In genomic region chr4:149795256-149795655, GRCh38 we compare ENCODE assay signal across 26 cellular contexts. TPM values are rescaled to one million over a fixed set of nuclear protein-coding genes. Genes with fewer than 3 reads are reported as not detected.
DNase-seq lines count a peak whose midpoint lies in the region; ATAC-seq, FAIRE-seq and TF ChIP-seq lines count a peak whose summit lies in the region.
"Had no signal": no experiment of that assay in that cellular context is flagged by ENCODE, and none has a peak within 500 bp of the region (broad histone marks: within the 10 kb centered on the region; RNA-seq: fewer than 3 reads in every experiment).

No MANE protein-coding gene starts in this region.

- no peaks in the 10 kb centered on the region; the same call in 1 of the 2 replicates for H3K4me1 ChIP-seq in OCI-LY3 (ENCODE audit: low read length)
- peaks cover 0 to 6% (median 0%) of the 10 kb centered on the region in 12 donors for H3K4me1 ChIP-seq in heart left ventricle
- no peaks in the 10 kb centered on the region for H3K4me1 ChIP-seq in HepG2 (ENCODE audit: insufficient read depth, low read length)
- H3K4me1 ChIP-seq in sigmoid colon, result no peaks in the 10 kb centered on the region
- H3K4me1 ChIP-seq: SJCRH30 had no signal

- H4K20me1 ChIP-seq in OCI-LY3 (ENCODE audit: insufficient read depth, low read length), result no peaks in the 10 kb centered on the region
- H4K20me1 ChIP-seq in HepG2 (ENCODE audit: insufficient read depth, low read length), result no peaks in the 10 kb centered on the region

- BruUV-seq in HepG2 (replicated peaks; lab: Mats Ljungman, UMichigan), result no TSS peak

- WGBS in heart left ventricle, 4 donors, result 21 to 53% (median 51%) methylated on average over 4 of the region's 4 CpGs
- 0% methylated on average over 4 of the region's 4 CpGs for WGBS in HepG2 (ENCODE audit: low lambda C conversion rate)
- WGBS in sigmoid colon, 2 donors, result 65 to 75% methylated on average over 4 of the region's 4 CpGs

- H3K36me3 ChIP-seq in OCI-LY3 (replicated peaks; ENCODE audit: low read depth, low read length) (no peaks in the 10 kb centered on the region), heart left ventricle (no peaks in the 10 kb centered on the region), HepG2 (replicated peaks in 1 of 2; ENCODE audit: control insufficient read depth in 1 of 2, insufficient read depth in 2 of 2, low read length in 2 of 2) (no peaks in the 10 kb centered on the region), sigmoid colon (no peaks in the 10 kb centered on the region)
- H3K36me3 ChIP-seq: SJCRH30 had no signal

- in situ Hi-C loops in HepG2 (cut with HindIII; ENCODE audit: extremely low pct_ligation_motif_present, low pct_unique_long_range_greater_than_20kb), result no loop called here

- H3K4me2 ChIP-seq in OCI-LY3 (ENCODE audit: low read length) (no peak overlapping the region), HepG2 (ENCODE audit: low read depth, low read length) (no peak overlapping the region)

- H3K27ac ChIP-seq in OCI-LY3 (ENCODE audit: low read length) (no peak overlapping the region), heart left ventricle (no peak overlapping the region), HepG2 (ENCODE audit: extremely low read length, insufficient read depth, low read length) (no peak overlapping the region), sigmoid colon (no peak overlapping the region)
- H3K27ac ChIP-seq: SJCRH30 had no signal

- H3K79me2 ChIP-seq in OCI-LY3 (ENCODE audit: low read length) (no peaks in the 10 kb centered on the region), HepG2 (ENCODE audit: insufficient read depth, low read length) (no peaks in the 10 kb centered on the region)

- intact Hi-C loops in heart left ventricle (cut with DNase I) (loop anchor here in 2 of 10 donors (5.0 to 10.0 kb wide), 2 partner anchors 92 to 100 kb away; no protein-coding TSS in a partner anchor), HepG2 (cut with micrococcal nuclease; ENCODE audit: unreplicated experiment) (loop anchor here (1.0 kb wide), 1 partner anchor 101 kb away; no protein-coding TSS in a partner anchor), sigmoid colon (cut with DNase I) (no loop called here)

- CTCF ChIA-PET in HepG2 (lab: Yijun Ruan, JAX; ENCODE audit: low intra/inter-chr PET ratio, low total read pairs), result no interaction called here

- no peak for TF ChIP-seq RAD21 in HepG2 (CRISPR knock-in tag; IDR thresholded peaks at IDR 0.05)

- ATAC-seq in heart left ventricle (peak in 3 of 4 donors; percentile 47 to 61 (median 60)), HepG2 (peak; percentile 94)

- FAIRE-seq in HepG2 (lab: Jason Lieb, UNC), result no peak
- FAIRE-seq: GM19239 had no signal

- H3K27me3 ChIP-seq in OCI-LY3 (ENCODE audit: low read depth, low read length) (no peaks in the 10 kb centered on the region), heart left ventricle (no peaks in the 10 kb centered on the region), HepG2 (ENCODE audit: control insufficient read depth in 1 of 2, insufficient read depth in 2 of 2, low read length in 2 of 2) (no peaks in the 10 kb centered on the region), sigmoid colon (no peaks in the 10 kb centered on the region)
- H3K27me3 ChIP-seq: SJCRH30 had no signal

- H2AFZ ChIP-seq in OCI-LY3 (ENCODE audit: low read depth, low read length) (peak overlapping the region; percentile 29; the same call in 1 of the 2 replicates), HepG2 (ENCODE audit: low read length) (no peak overlapping the region)

- TF ChIP-seq CTCF in OCI-LY3 (IDR thresholded peaks at IDR 0.05; ENCODE audit: low read depth, low read length) (peak; percentile 31), heart left ventricle (IDR thresholded peaks at IDR 0.05) (peak in 2 of 12 donors; percentile 9 to 22), HepG2 (CRISPR knock-in tag; IDR thresholded peaks at IDR 0.05) (peak; percentile 45), sigmoid colon (IDR thresholded peaks at IDR 0.05) (no peak)

- TF ChIP-seq EP300 in HepG2 (IDR thresholded peaks at IDR 0.05; ENCODE audit: low read depth in 2 of 2, low read length in 2 of 2) (no peak), HepG2 (CRISPR knock-in tag; IDR thresholded peaks at IDR 0.05; ENCODE audit: borderline replicate concordance) (no peak), sigmoid colon (IDR thresholded peaks at IDR 0.05) (no peak)

- TF ChIP-seq POLR2A in heart left ventricle (IDR thresholded peaks at IDR 0.05) (no peak), HepG2 (IDR thresholded peaks at IDR 0.05; ENCODE audit: insufficient read depth in 1 of 2, low read depth in 2 of 2, low read length in 2 of 2) (no peak), sigmoid colon (IDR thresholded peaks at IDR 0.05) (no peak)

- no peaks in the 10 kb centered on the region for H3K9me3 ChIP-seq in OCI-LY3 (ENCODE audit: insufficient read depth, low read length)
- H3K9me3 ChIP-seq in heart left ventricle, result no peaks in the 10 kb centered on the region
- no peaks in the 10 kb centered on the region for H3K9me3 ChIP-seq in HepG2 (ENCODE audit: low read length)
- no peaks in the 10 kb centered on the region for H3K9me3 ChIP-seq in sigmoid colon
- H3K9me3 ChIP-seq: SJCRH30 had no signal

- H3K9ac ChIP-seq in OCI-LY3 (ENCODE audit: low read length) (no peak overlapping the region), HepG2 (ENCODE audit: insufficient read depth, low read depth, low read length) (no peak overlapping the region)

- H3K4me3 ChIP-seq in OCI-LY3 (ENCODE audit: low read length) (no peak overlapping the region), heart left ventricle (no peak overlapping the region), HepG2 (replicated peaks in 1 of 3; ENCODE audit: insufficient read depth in 1 of 3, low read depth in 2 of 3, low read length in 3 of 3) (no peak overlapping the region), sigmoid colon (no peak overlapping the region)
- H3K4me3 ChIP-seq: SJCRH30 had no signal

- POLR2A ChIA-PET in HepG2 (lab: Yijun Ruan, JAX), result no interaction called here

- DNase-seq in heart left ventricle (peak in 4 of 5 donors; percentile 19 to 75 (median 29)), HepG2 (ENCODE audit: low spot score) (peak; percentile 23), sigmoid colon (peak; percentile 33), DMS 273 treated with DMSO at 0.1 percent for 48 hours (lab: John Stamatoyannopoulos, UW) (no peak), NCI-H748 (lab: John Stamatoyannopoulos, UW; ENCODE audit: unreplicated experiment) (no peak)
- no peak for DNase-seq in activated CD4-positive, alpha-beta T cell treated with anti-CD3 and anti-CD28 coated beads for 48 hours
- DNase-seq: ACHN; AML-193; COR-L47; EL; IMR-90; Karpas-422; MM.1S; NCI-H1092 treated with DMSO at 0.1 percent for 48 hours; NCI-H1694; NCI-H2107; NCI-H226; NCI-H526; NK-92 treated with Interleukin-12 subunit alpha and Interleukin-12 subunit beta, amount 100 ng/mL, for 24 hours; OCI-M1; RPMI8226; SJCRH30 had no signal

TF ChIP-seq in HepG2, 621 proteins besides CTCF, POLR2A, EP300 and RAD21:
- TF ChIP-seq FIP1L1 (IDR thresholded peaks at IDR 0.05; ENCODE audit: borderline replicate concordance, insufficient read depth, low read depth, low read length) (no peak), GATAD2A (CRISPR knock-in tag; IDR thresholded peaks at IDR 0.05) (no peak), HNF4A (CRISPR knock-in tag; IDR thresholded peaks at IDR 0.05) (peak; percentile 66), ZMYM4 (CRISPR knock-in tag; IDR thresholded peaks at IDR 0.05) (peak; percentile 20; the same call in 1 of the 2 replicates)
TF ChIP-seq in HepG2: peak in this region for 2.

RNA-seq across cellular contexts. Expression of gene IQCM, which starts 20.4 kb away (rescaled TPM):
- total RNA-seq in heart left ventricle (not detected), HepG2 (2016; rRNA removed; fragmentation: Illumina TruSeq; extraction: Trizol) (not detected in 2 replicates), sigmoid colon (not detected)
- polyA plus RNA-seq in heart left ventricle (not detected), HepG2 (2011; rRNA removed) (not detected in 2 replicates), sigmoid colon (1 to 10 TPM in 1 of 3 donors, under 1 TPM in 1, not detected in 1; 0.41 to 1.2 TPM)
- total RNA-seq in HepG2 (2016; cell fraction: cytosol; rRNA removed; fragmentation: Illumina TruSeq; extraction: Trizol; ENCODE audit: low read depth), result not detected in 2 replicates
- not detected in 2 replicates for total RNA-seq in HepG2 (2016; cell fraction: insoluble cytoplasmic fraction; rRNA removed; fragmentation: Illumina TruSeq; extraction: Trizol)
- not detected in 2 replicates for total RNA-seq in HepG2 (2016; cell fraction: membrane; rRNA removed; fragmentation: Illumina TruSeq; extraction: Trizol)
- total RNA-seq in HepG2 (2016; cell fraction: nucleus; rRNA removed; fragmentation: Illumina TruSeq; extraction: Trizol), result not detected in 2 replicates
- polyA plus RNA-seq in HepG2 (2011; cell fraction: cytosol; rRNA removed), result not detected in 2 replicates
- not detected in 2 replicates for polyA plus RNA-seq in HepG2 (2011; cell fraction: nucleus; rRNA removed)
- polyA plus RNA-seq in HepG2 (2012), result not detected in 2 replicates
- polyA plus RNA-seq in HepG2 (2016; cell fraction: cytosol; fragmentation: Illumina TruSeq; extraction: Trizol; ENCODE audit: low read depth), result not detected in 2 replicates
- not detected in 2 replicates for polyA plus RNA-seq in HepG2 (2016; cell fraction: insoluble cytoplasmic fraction; fragmentation: Illumina TruSeq; extraction: Trizol; ENCODE audit: low read depth)
- not detected in 2 replicates for polyA plus RNA-seq in HepG2 (2016; cell fraction: membrane; fragmentation: Illumina TruSeq; extraction: Trizol; ENCODE audit: low read depth)
- polyA plus RNA-seq in HepG2 (2016; cell fraction: nucleus; fragmentation: Illumina TruSeq; extraction: Trizol; ENCODE audit: insufficient read depth, low read depth), result not detected in 2 replicates
- polyA minus RNA-seq in HepG2 (2011; rRNA and poly(A)+ RNA removed; ENCODE audit: low replicate concordance), result not detected in 2 replicates
- polyA minus RNA-seq in HepG2 (2011; cell fraction: cytosol; rRNA and poly(A)+ RNA removed), result not detected in 2 replicates
- polyA minus RNA-seq in HepG2 (2011; cell fraction: nucleus; rRNA and poly(A)+ RNA removed), result not detected in 2 replicates
- total RNA-seq: H4, IMR-90, SJCRH30 had no signal
- polyA plus RNA-seq: CD14-positive monocyte, IMR-90 had no signal

Comparison
In these comparisons a context has a peak if more than half of its experiments do, and no peak if none do; other contexts are left out.
1. CTCF ChIP-seq: peak in OCI-LY3 (single experiment) and HepG2 (single experiment); none in sigmoid colon (0 of 4).
2. DNase-seq: peak in heart left ventricle (4 of 5), HepG2 (single experiment) and sigmoid colon (single experiment); none in DMS 273 treated with DMSO at 0.1 percent for 48 hours (single experiment), activated CD4-positive, alpha-beta T cell treated with anti-CD3 and anti-CD28 coated beads for 48 hours (single experiment) and NCI-H748 (single experiment).